ENCODE assay signal across 18 cellular contexts in the genomic region with DNA sequence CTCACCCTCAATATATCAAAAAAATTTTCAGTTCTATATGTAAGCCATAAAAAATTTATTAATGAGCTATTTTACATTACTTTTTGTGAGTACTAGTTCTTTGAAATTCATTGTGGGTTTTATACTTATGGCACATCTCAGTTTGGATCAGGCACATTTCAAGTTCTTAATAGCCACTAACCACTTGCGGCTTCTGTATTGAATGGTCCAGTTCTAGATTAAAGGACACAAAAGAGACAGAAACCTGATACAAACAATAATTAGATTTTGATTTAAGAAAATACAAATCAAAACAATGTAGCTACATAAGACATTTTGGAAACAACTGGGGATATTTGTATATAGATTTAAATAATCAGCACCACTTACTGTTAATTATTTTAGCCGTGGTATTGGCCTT.
"Had no signal": no experiment of that assay in that cellular context is flagged by ENCODE, and none has a peak within 500 bp of the region (broad histone marks: within the 10 kb centered on the region; RNA-seq: fewer than 3 reads in every experiment).

No MANE protein-coding gene starts in this region.

- FAIRE-seq: colon had no signal

- H3K4me3 ChIP-seq: mucosa of descending colon, testis, tibial nerve, upper lobe of right lung had no signal

- H3K9me3 Mint-ChIP-seq: natural killer cell; neural crest cell; stimulated activated naive B cell treated with anti-CD40 and anti-IgM and Interleukin-4, amounts not matched to agents 10 μg/mL and 1 μg/mL and 100 μg/mL, for 72 hours; stimulated activated naive CD8-positive, alpha-beta T cell treated with anti-CD3 and anti-CD28 coated beads, Interleukin-15, amount 100 ng/mL, for 72 hours had no signal

- H3K4me1 ChIP-seq: testis, tibial nerve, upper lobe of right lung had no signal

- H3K4me3 Mint-ChIP-seq: natural killer cell; neural crest cell; stimulated activated naive B cell treated with anti-CD40 and anti-IgM and Interleukin-4, amounts not matched to agents 10 μg/mL and 1 μg/mL and 100 μg/mL, for 72 hours; stimulated activated naive CD8-positive, alpha-beta T cell treated with anti-CD3 and anti-CD28 coated beads, Interleukin-15, amount 100 ng/mL, for 72 hours had no signal

- H3K27ac ChIP-seq: testis, tibial nerve, upper lobe of right lung had no signal

- H3K27ac Mint-ChIP-seq: natural killer cell; progenitor cell of endocrine pancreas; stimulated activated naive B cell treated with anti-CD40 and anti-IgM and Interleukin-4, amounts not matched to agents 10 μg/mL and 1 μg/mL and 100 μg/mL, for 72 hours; stimulated activated naive CD8-positive, alpha-beta T cell treated with anti-CD3 and anti-CD28 coated beads, Interleukin-15, amount 100 ng/mL, for 72 hours had no signal

- H3K4me1 Mint-ChIP-seq: natural killer cell, neural crest cell had no signal

- H3K36me3 ChIP-seq: tibial nerve, upper lobe of right lung had no signal

- DNase-seq: cerebellar nuclear complex; dermis blood vessel endothelial cell; erythroblast; foreskin melanocyte; head of caudate nucleus; hippocampal formation; mucosa of descending colon; natural killer cell; right cardiac atrium; stimulated activated CD4-positive, alpha-beta T cell treated with anti-CD3 and anti-CD28 coated beads, Interleukin-4, amount 100 ng/mL, for 4 hours; stimulated activated naive B cell treated with anti-CD40 and anti-IgM and Interleukin-4, amounts not matched to agents 10 μg/mL and 1 μg/mL and 100 μg/mL, for 72 hours; stimulated activated naive CD8-positive, alpha-beta T cell treated with anti-CD3 and anti-CD28 coated beads, Interleukin-15, amount 100 ng/mL, for 72 hours; testis; upper lobe of right lung had no signal

- H3K9me3 ChIP-seq: mucosa of descending colon, testis, tibial nerve, upper lobe of right lung had no signal

- H3K36me3 Mint-ChIP-seq: natural killer cell; stimulated activated naive B cell treated with anti-CD40 and anti-IgM and Interleukin-4, amounts not matched to agents 10 μg/mL and 1 μg/mL and 100 μg/mL, for 72 hours had no signal

- H3K27me3 Mint-ChIP-seq: stimulated activated naive CD8-positive, alpha-beta T cell treated with anti-CD3 and anti-CD28 coated beads, Interleukin-15, amount 100 ng/mL, for 72 hours had no signal

- ATAC-seq: mucosa of descending colon; natural killer cell; right cardiac atrium; stimulated activated naive B cell treated with anti-CD40 and anti-IgM and Interleukin-4, amounts not matched to agents 10 μg/mL and 1 μg/mL and 100 μg/mL, for 72 hours; stimulated activated naive CD8-positive, alpha-beta T cell treated with anti-CD3 and anti-CD28 coated beads, Interleukin-15, amount 100 ng/mL, for 72 hours; upper lobe of right lung had no signal

- H3K27me3 ChIP-seq: testis, tibial nerve, upper lobe of right lung had no signal
